18 cellular contexts compared by ENCODE assay signal in genomic region chr9:126357074-126357473, GRCh38.
"Had no signal": no experiment of that assay in that cellular context is flagged by ENCODE, and none has a peak within 500 bp of the region (broad histone marks: within the 10 kb centered on the region; RNA-seq: fewer than 3 reads in every experiment).

No MANE protein-coding gene starts in this region.

- ATAC-seq: effector memory CD8-positive, alpha-beta T cell; lower lobe of right lung; stimulated activated naive CD8-positive, alpha-beta T cell treated with anti-CD3 and anti-CD28 coated beads, Interleukin-15, amount 100 ng/mL, for 72 hours; upper lobe of right lung had no signal

- H3K27me3 ChIP-seq: neutrophil, testis, upper lobe of right lung had no signal

- H3K27ac Mint-ChIP-seq: activated CD4-positive, alpha-beta memory T cell treated with anti-CD3 and anti-CD28 coated beads for 36 hours; activated naive CD4-positive, alpha-beta T cell treated with anti-CD3 and anti-CD28 coated beads for 36 hours; stimulated activated naive CD8-positive, alpha-beta T cell treated with anti-CD3 and anti-CD28 coated beads, Interleukin-15, amount 100 ng/mL, for 72 hours had no signal

- H3K4me1 Mint-ChIP-seq: naive B cell had no signal

- H3K27ac ChIP-seq: lower lobe of right lung, neutrophil, testis, upper lobe of right lung, VCaP had no signal

- H3K4me1 ChIP-seq: testis, upper lobe of right lung had no signal

- H3K4me3 ChIP-seq: lower lobe of right lung, testis, upper lobe of right lung had no signal

- DNase-seq: activated CD4-positive, alpha-beta memory T cell treated with anti-CD3 and anti-CD28 coated beads for 36 hours; activated CD8-positive, alpha-beta memory T cell treated with anti-CD3 and anti-CD28 coated beads, Interleukin-2, amount 50 U/mL, for 4 hours; activated naive CD4-positive, alpha-beta T cell treated with anti-CD3 and anti-CD28 coated beads for 36 hours; central memory CD4-positive, alpha-beta T cell; effector memory CD8-positive, alpha-beta T cell; erythroblast; hypothalamus; kidney glomerular epithelial cell; lower lobe of right lung; naive B cell; posterior cingulate gyrus; stimulated activated CD4-positive, alpha-beta T cell treated with anti-CD3 and anti-CD28 coated beads, Interleukin-15, amount 100 ng/mL, for 24 hours; stimulated activated CD4-positive, alpha-beta T cell treated with anti-CD3 and anti-CD28 coated beads, Interleukin-4, amount 100 ng/mL, for 24 hours; stimulated activated naive CD8-positive, alpha-beta T cell treated with anti-CD3 and anti-CD28 coated beads, Interleukin-15, amount 100 ng/mL, for 72 hours; testis; upper lobe of right lung had no signal

- H3K9me3 ChIP-seq: neutrophil, testis had no signal

- H3K27me3 Mint-ChIP-seq: activated CD4-positive, alpha-beta memory T cell treated with anti-CD3 and anti-CD28 coated beads for 36 hours; effector memory CD8-positive, alpha-beta T cell; naive B cell; stimulated activated naive CD8-positive, alpha-beta T cell treated with anti-CD3 and anti-CD28 coated beads, Interleukin-15, amount 100 ng/mL, for 72 hours had no signal

- H3K36me3 ChIP-seq: lower lobe of right lung, neutrophil, upper lobe of right lung had no signal

- H3K4me3 Mint-ChIP-seq: activated CD4-positive, alpha-beta memory T cell treated with anti-CD3 and anti-CD28 coated beads for 36 hours; activated naive CD4-positive, alpha-beta T cell treated with anti-CD3 and anti-CD28 coated beads for 36 hours; effector memory CD8-positive, alpha-beta T cell; naive B cell; stimulated activated naive CD8-positive, alpha-beta T cell treated with anti-CD3 and anti-CD28 coated beads, Interleukin-15, amount 100 ng/mL, for 72 hours had no signal
